ENCODE assay signal across 18 cellular contexts in genomic region chr5:96257904-96258303, GRCh38.
DNase-seq lines count a peak whose midpoint lies in the region; ATAC-seq and TF ChIP-seq lines count a peak whose summit lies in the region.
"Had no signal": no experiment of that assay in that cellular context is flagged by ENCODE, and none has a peak within 500 bp of the region (broad histone marks: within the 10 kb centered on the region; RNA-seq: fewer than 3 reads in every experiment).

No MANE protein-coding gene starts in this region.

- ATAC-seq in SK-N-SH treated with all-trans-retinoic acid at 6 μM for 48 hours = no peak

- H2AFZ ChIP-seq in SK-N-SH (ENCODE audit: low read depth) = no peak overlapping the region

- 98% methylated on average over 2 of the region's 2 CpGs for WGBS in SK-N-SH (ENCODE audit: low lambda C conversion rate)

- H3F3A ChIP-seq in SK-N-SH (replicated peaks; ENCODE audit: insufficient read depth) = peaks cover 65% of the 10 kb centered on the region

- H3K4me3 ChIP-seq in SK-N-SH (ENCODE audit: low read depth in 2 of 2, low read length in 1 of 2) = no peak overlapping the region
- H3K4me3 ChIP-seq in brain microvascular endothelial cell (ENCODE audit: low read depth, low read length) = no peak overlapping the region
- H3K4me3 ChIP-seq: skin epidermis had no signal

- CTCF ChIA-PET in SK-N-SH (lab: Yijun Ruan, JAX) = no interaction called here

- in situ Hi-C loops in brain microvascular endothelial cell (cut with HindIII; ENCODE audit: low pct_ligation_motif_present, low sequenced_read_pairs) = no loop called here

- peak overlapping the region; percentile 35; the same call in 1 of the 2 replicates for H3K4me2 ChIP-seq in SK-N-SH

- H4K20me1 ChIP-seq in SK-N-SH (ENCODE audit: insufficient read depth) = no peaks in the 10 kb centered on the region

- POLR2A ChIA-PET in SK-N-SH (lab: Yijun Ruan, JAX) = no interaction called here

- H3K9ac ChIP-seq in SK-N-SH = 0 out of 2 replicates have a peak overlapping the region, but pooled peaks have one; percentile 8

- H3K27me3 ChIP-seq in SK-N-SH (ENCODE audit: insufficient read depth) (no peaks in the 10 kb centered on the region), brain microvascular endothelial cell (replicated peaks) (no peaks in the 10 kb centered on the region)

- no peak for TF ChIP-seq RAD21 in SK-N-SH (IDR thresholded peaks at IDR 0.05; ENCODE audit: low read length)

- no peaks in the 10 kb centered on the region for H3K9me2 ChIP-seq in SK-N-SH

- no peak for TF ChIP-seq EP300 in SK-N-SH (IDR thresholded peaks at IDR 0.05; ENCODE audit: borderline replicate concordance in 1 of 2, low read depth in 1 of 2, low read length in 1 of 2)

- no peaks in the 10 kb centered on the region for H3K79me2 ChIP-seq in SK-N-SH (ENCODE audit: insufficient read depth)

- H3K9me3 ChIP-seq in SK-N-SH = peaks cover 4% of the 10 kb centered on the region; the same call in 1 of the 2 replicates

- DNase-seq in SK-N-SH (no peak), HT1080 (ENCODE audit: low read depth) (peak; percentile 85), brain microvascular endothelial cell (peak; percentile 41), non-pigmented ciliary epithelial cell (ENCODE audit: low read depth) (peak; percentile 73), islet precursor cell (no peak), NCI-H1694 (lab: John Stamatoyannopoulos, UW) (no peak), NCI-H1930 (lab: John Stamatoyannopoulos, UW) (no peak)
- DNase-seq: 8988T; activated CD4-positive, alpha-beta T cell treated with anti-CD3 and anti-CD28 coated beads, Interleukin-2, amount 50 U/mL, for 4 hours; activated naive CD4-positive, alpha-beta T cell; cerebellar nuclear complex; COR-L47; NCI-H2029 treated with DMSO at 0.1 percent for 48 hours; NCI-H774; SHP77 treated with DMSO at 0.1 percent for 48 hours; T-helper 9 cell had no signal

- H3K36me3 ChIP-seq in SK-N-SH (replicated peaks in 1 of 2; ENCODE audit: control insufficient read depth in 1 of 2, insufficient read depth in 2 of 2, low read length in 1 of 2) (no peaks in the 10 kb centered on the region), brain microvascular endothelial cell (replicated peaks) (no peaks in the 10 kb centered on the region)

- H3K27ac ChIP-seq in SK-N-SH (ENCODE audit: low read depth in 2 of 2, low read length in 1 of 2) = peak overlapping the region in 1 of 2 experiments; percentile 87; a peak in 2 of 4 replicates
- peak overlapping the region; percentile 44 for H3K27ac ChIP-seq in brain microvascular endothelial cell
- H3K27ac ChIP-seq: skin epidermis had no signal

- H3K4me1 ChIP-seq in SK-N-SH (ENCODE audit: control insufficient read depth in 1 of 2, insufficient read depth in 2 of 2, low read depth in 1 of 2, low read length in 1 of 2) = peaks cover 11 to 50% of the 10 kb centered on the region in 2 experiments

- TF ChIP-seq CTCF in SK-N-SH (IDR thresholded peaks at IDR 0.05) = no peak
- TF ChIP-seq CTCF in brain microvascular endothelial cell (IDR thresholded peaks at IDR 0.05; ENCODE audit: low read depth, low read length, missing control alignments) = no peak

TF ChIP-seq in SK-N-SH, 30 proteins besides CTCF, POLR2A, EP300 and RAD21:
- TF ChIP-seq SIN3A (IDR thresholded peaks at IDR 0.05; ENCODE audit: borderline replicate concordance, low read depth, low read length) = no peak
- TF ChIP-seq SMC3 (IDR thresholded peaks at IDR 0.05; ENCODE audit: low read depth, low read length) = no peak
- TF ChIP-seq NFIC (IDR thresholded peaks at IDR 0.05; ENCODE audit: borderline replicate concordance) = no peak
- no peak for TF ChIP-seq TAF1 (IDR thresholded peaks at IDR 0.05; ENCODE audit: borderline replicate concordance, low read depth, low read length)
TF ChIP-seq in SK-N-SH: peak in this region for 0.

TF ChIP-seq in SK-N-SH treated with all-trans-retinoic acid at 6 μM for 48 hours, 23 proteins besides CTCF, POLR2A, EP300 and RAD21:
- no peak for TF ChIP-seq ARNTL (CRISPR knock-in tag; IDR thresholded peaks at IDR 0.05; ENCODE audit: borderline replicate concordance, low read depth)
- TF ChIP-seq PATZ1 (CRISPR knock-in tag; IDR thresholded peaks at IDR 0.05; ENCODE audit: borderline replicate concordance) = no peak
- TF ChIP-seq ZFP3 (CRISPR knock-in tag; IDR thresholded peaks at IDR 0.05) = no peak
- TF ChIP-seq SNAI2 (CRISPR knock-in tag; IDR thresholded peaks at IDR 0.05) = no peak
- no peak for TF ChIP-seq RARB (CRISPR knock-in tag; IDR thresholded peaks at IDR 0.05)
- TF ChIP-seq OSR1 (CRISPR knock-in tag; IDR thresholded peaks at IDR 0.05) = no peak
- TF ChIP-seq ZNF70 (CRISPR knock-in tag; IDR thresholded peaks at IDR 0.05) = no peak
- no peak for TF ChIP-seq TOX (CRISPR knock-in tag; IDR thresholded peaks at IDR 0.05; ENCODE audit: borderline replicate concordance)
- TF ChIP-seq PPARA (CRISPR knock-in tag; IDR thresholded peaks at IDR 0.05; ENCODE audit: borderline replicate concordance) = no peak
- no peak for TF ChIP-seq ZNF565 (CRISPR knock-in tag; conservative IDR thresholded peaks at IDR 0.05; ENCODE audit: low read depth)
- TF ChIP-seq POU6F1 (CRISPR knock-in tag; IDR thresholded peaks at IDR 0.05; ENCODE audit: borderline replicate concordance, low read depth) = no peak
- no peak for TF ChIP-seq CREB5 (CRISPR knock-in tag; IDR thresholded peaks at IDR 0.05; ENCODE audit: low read depth)
- no peak for TF ChIP-seq ESRRG (CRISPR knock-in tag; IDR thresholded peaks at IDR 0.05)
- TF ChIP-seq TSHZ2 (CRISPR knock-in tag; IDR thresholded peaks at IDR 0.05) = no peak
- TF ChIP-seq ZFP30 (CRISPR knock-in tag; IDR thresholded peaks at IDR 0.05) = no peak
- TF ChIP-seq GLIS3 (CRISPR knock-in tag; IDR thresholded peaks at IDR 0.05) = no peak
TF ChIP-seq in SK-N-SH treated with all-trans-retinoic acid at 6 μM for 48 hours: peak in this region for 0.

Comparison
In these comparisons a context has a peak if more than half of its experiments do, and no peak if none do; other contexts are left out.
1. DNase-seq: peak in HT1080 (single experiment), brain microvascular endothelial cell (single experiment) and non-pigmented ciliary epithelial cell (single experiment); none in SK-N-SH (single experiment), islet precursor cell (single experiment), NCI-H1694 (single experiment) and NCI-H1930 (0 of 2).